Comparison of ENCODE assay signal across 8 cellular contexts in genomic region chr20:36606171-36607116, GRCh38. TPM values are rescaled to one million over a fixed set of nuclear protein-coding genes. Genes with fewer than 3 reads are reported as not detected.
DNase-seq lines count a peak whose midpoint lies in the region; ATAC-seq and TF ChIP-seq lines count a peak whose summit lies in the region.

No MANE protein-coding gene starts in this region.

- no peak for TF ChIP-seq POLR2A in HCT116 (IDR thresholded peaks at IDR 0.05; ENCODE audit: borderline replicate concordance, extremely low read depth, insufficient read depth, insufficient read length)

- no peaks in the 10 kb centered on the region for H3K27me3 Mint-ChIP-seq in T-helper 1 cell treated with Interleukin-12 subunit alpha and Interleukin-12 subunit beta and Interleukin-4 antibody, amounts not matched to agents 30 μg/mL and 1 μg/mL, for 36 hours (ENCODE audit: low read depth)

- H3K79me2 ChIP-seq in HCT116 (ENCODE audit: insufficient read depth, low read length): peaks cover 45% of the 10 kb centered on the region

- peak overlapping the region; percentile 88 for H3K9ac ChIP-seq in HCT116 (ENCODE audit: low read length)

- TF ChIP-seq CTCF in A673 (conservative IDR thresholded peaks at IDR 0.05; ENCODE audit: low read depth, low read length): no peak
- TF ChIP-seq CTCF in HCT116 (IDR thresholded peaks at IDR 0.05 in 2 of 3, conservative IDR thresholded peaks at IDR 0.05 in 1 of 3; ENCODE audit: borderline replicate concordance in 1 of 3, insufficient read depth in 1 of 3, low read depth in 2 of 3, low read length in 2 of 3): no peak
- no peak for TF ChIP-seq CTCF in epithelial cell of proximal tubule (conservative IDR thresholded peaks at IDR 0.05; ENCODE audit: low read depth, low read length)
- TF ChIP-seq CTCF in neutrophil (IDR thresholded peaks at IDR 0.05): no peak

- CTCF ChIA-PET in A673 (lab: Charles Lee) (interaction anchor here (0.6 to 0.7 kb wide), 5 partner anchors 9 to 991 kb away, joined by 3 to 6 read pairs (median 3); partner anchors contain the start of genes SPAG4 and TGIF2), HCT116 (lab: Charles Lee) (interaction anchor here (0.6 to 2.0 kb wide), 20 partner anchors 8 to 333 kb away, joined by 3 to 12 read pairs (median 4); partner anchors contain the start of genes DSN1, MYL9 and TGIF2)

- H3K36me3 ChIP-seq in A673 (ENCODE audit: insufficient read depth, low read length, poor library complexity, severe bottlenecking): peaks cover 36% of the 10 kb centered on the region
- peaks cover 16 to 35% of the 10 kb centered on the region in 2 experiments for H3K36me3 ChIP-seq in HCT116 (ENCODE audit: control insufficient read depth in 1 of 2, insufficient read depth in 2 of 2, low read length in 2 of 2)
- H3K36me3 ChIP-seq in neutrophil: peaks cover 39% of the 10 kb centered on the region

- intact Hi-C loops in A673 (cut with micrococcal nuclease; ENCODE audit: unreplicated experiment): no loop called here
- intact Hi-C loops in HCT116 (cut with micrococcal nuclease): loop anchor here (10.0 kb wide), 1 partner anchor 132 kb away; no protein-coding TSS in a partner anchor

- POLR2A ChIA-PET in A673 (lab: Charles Lee; ENCODE audit: low non-redundant PET) (no interaction called here), HCT116 (lab: Charles Lee) (interaction anchor here (0.8 to 2.5 kb wide), 4 partner anchors 10 to 35 kb away, joined by 3 to 13 read pairs (median 4); no protein-coding TSS in a partner anchor)

- no peak for TF ChIP-seq RAD21 in HCT116 (IDR thresholded peaks at IDR 0.05; ENCODE audit: low read depth)

- DNase-seq in A673 (ENCODE audit: low spot score) (peak; percentile 49), HCT116 (ENCODE audit: low read depth, low spot score) (no peak), epithelial cell of proximal tubule (ENCODE audit: low read depth) (no peak), iPS-NIHi7 (ENCODE audit: extremely low spot score) (no peak), pons (ENCODE audit: low spot score) (no peak)

- no peaks in the 10 kb centered on the region; the same call in 1 of the 2 replicates for H4K20me1 ChIP-seq in HCT116 (ENCODE audit: insufficient read depth)

- H2AFZ ChIP-seq in HCT116 (ENCODE audit: low read depth, low read length, poor library complexity, severe bottlenecking): no peak overlapping the region

- H3K27me3 ChIP-seq in A673 (replicated peaks; ENCODE audit: insufficient read depth, low read depth, low read length, poor library complexity) (no peaks in the 10 kb centered on the region), HCT116 (ENCODE audit: insufficient read depth, low read length) (no peaks in the 10 kb centered on the region), neutrophil (no peaks in the 10 kb centered on the region)

- H3K9me3 Mint-ChIP-seq in T-helper 1 cell treated with Interleukin-12 subunit alpha and Interleukin-12 subunit beta and Interleukin-4 antibody, amounts not matched to agents 30 μg/mL and 1 μg/mL, for 36 hours: no peaks in the 10 kb centered on the region

- H3K4me1 Mint-ChIP-seq in T-helper 1 cell treated with Interleukin-12 subunit alpha and Interleukin-12 subunit beta and Interleukin-4 antibody, amounts not matched to agents 30 μg/mL and 1 μg/mL, for 36 hours (ENCODE audit: low read depth): peaks cover 23% of the 10 kb centered on the region

- H3K27ac ChIP-seq in A673 (ENCODE audit: low read depth, low read length, poor library complexity, severe bottlenecking): peak overlapping the region; percentile 95
- H3K27ac ChIP-seq in HCT116 (ENCODE audit: low read depth, low read length): peak overlapping the region; percentile 88
- H3K27ac ChIP-seq in neutrophil: peak overlapping the region; percentile 94

- H3K4me3 ChIP-seq in A673 (ENCODE audit: low read depth, low read length, poor library complexity, severe bottlenecking) (peak overlapping the region; percentile 95), HCT116 (replicated peaks in 1 of 2; ENCODE audit: low read depth in 1 of 2, low read length in 2 of 2) (peak overlapping the region; percentile 76 to 100), epithelial cell of proximal tubule (ENCODE audit: low read depth, low read length) (peak overlapping the region; percentile 99), neutrophil (ENCODE audit: low read depth in 1 of 2, low read length in 1 of 2) (peak overlapping the region; percentile 92 to 98)

- H3K9me3 ChIP-seq in A673 (ENCODE audit: low read depth, low read length, poor library complexity, severe bottlenecking) (no peaks in the 10 kb centered on the region), HCT116 (ENCODE audit: control insufficient read depth in 1 of 2, insufficient read depth in 1 of 2, low read depth in 1 of 2, low read length in 2 of 2) (no peaks in the 10 kb centered on the region), neutrophil (no peaks in the 10 kb centered on the region)

- ATAC-seq in HCT116 (no peak), HG03469 (IDR thresholded peaks at IDR 0.05; ENCODE audit: unreplicated experiment) (no peak)

- peaks cover 27% of the 10 kb centered on the region for H3K36me3 Mint-ChIP-seq in T-helper 1 cell treated with Interleukin-12 subunit alpha and Interleukin-12 subunit beta and Interleukin-4 antibody, amounts not matched to agents 30 μg/mL and 1 μg/mL, for 36 hours (ENCODE audit: low read depth)

- BruUV-seq in A673 (replicated peaks; lab: Mats Ljungman, UMichigan) (TSS peak; percentile 49), HCT116 (replicated peaks; lab: Mats Ljungman, UMichigan) (TSS peak; percentile 63)

- no peaks in the 10 kb centered on the region for H3K9me2 ChIP-seq in HCT116 (ENCODE audit: insufficient read depth)

- peak overlapping the region; percentile 93 for H3K4me2 ChIP-seq in HCT116 (ENCODE audit: low read length)

- RAD21 ChIA-PET in HCT116 (lab: Charles Lee; ENCODE audit: low non-redundant PET in 1 of 2, low total read pairs in 2 of 2, uncharacterized antibody in 2 of 2, unreplicated experiment in 2 of 2): interaction anchor here (0.6 to 0.9 kb wide), 2 partner anchors 12 to 22 kb away, joined by 3 read pairs; no protein-coding TSS in a partner anchor

- peaks cover 10% of the 10 kb centered on the region for H3K4me1 ChIP-seq in A673 (ENCODE audit: insufficient read depth, low read length, poor library complexity, severe bottlenecking)
- peaks cover 23 to 30% of the 10 kb centered on the region in 2 experiments for H3K4me1 ChIP-seq in HCT116 (ENCODE audit: control insufficient read depth in 1 of 2, insufficient read depth in 2 of 2, low read length in 2 of 2)
- H3K4me1 ChIP-seq in neutrophil (ENCODE audit: control insufficient read depth in 1 of 2, insufficient read depth in 1 of 2, low read depth in 1 of 2, low read length in 1 of 2): peaks cover 29 to 39% of the 10 kb centered on the region in 2 experiments

- H3K27ac Mint-ChIP-seq in T-helper 1 cell treated with Interleukin-12 subunit alpha and Interleukin-12 subunit beta and Interleukin-4 antibody, amounts not matched to agents 30 μg/mL and 1 μg/mL, for 36 hours: peak overlapping the region; percentile 94

- H3K4me3 Mint-ChIP-seq in T-helper 1 cell treated with Interleukin-12 subunit alpha and Interleukin-12 subunit beta and Interleukin-4 antibody, amounts not matched to agents 30 μg/mL and 1 μg/mL, for 36 hours: peak overlapping the region; percentile 97

TF ChIP-seq in HCT116, 20 proteins besides CTCF, POLR2A, EP300 and RAD21:
- TF ChIP-seq FOSL1 (IDR thresholded peaks at IDR 0.05; ENCODE audit: low read depth) (no peak), TCF7L2 (IDR thresholded peaks at IDR 0.05; ENCODE audit: borderline replicate concordance, extremely low read depth, insufficient read depth, insufficient read length) (no peak), MAX (IDR thresholded peaks at IDR 0.05) (no peak), ZFX (IDR thresholded peaks at IDR 0.05) (peak; percentile 3; the same call in 1 of the 2 replicates), ZNF274 (IDR thresholded peaks at IDR 0.05; ENCODE audit: low read depth, low read length) (no peak)
- TF ChIP-seq, protein P1, sequence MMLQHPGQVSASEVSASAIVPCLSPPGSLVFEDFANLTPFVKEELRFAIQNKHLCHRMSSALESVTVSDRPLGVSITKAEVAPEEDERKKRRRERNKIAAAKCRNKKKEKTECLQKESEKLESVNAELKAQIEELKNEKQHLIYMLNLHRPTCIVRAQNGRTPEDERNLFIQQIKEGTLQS (IDR thresholded peaks at IDR 0.05): no peak

RNA-seq across cellular contexts. Expression of gene RAB5IF, which starts 0.9 kb away (rescaled TPM):
- total RNA-seq in A673 (2021) (124 and 150 TPM in 2 replicates), HCT116 (2021; ENCODE audit: unreplicated experiment) (82.9 TPM), epithelial cell of proximal tubule (142 and 190 TPM in 2 replicates)
- 44.8 and 57.4 TPM in 2 replicates for polyA plus RNA-seq in HCT116 (2012)

RNA-seq across cellular contexts. Expression of gene TGIF2, which starts 33.0 kb away (rescaled TPM):
- total RNA-seq in A673 (2021) (54.9 and 59.0 TPM in 2 replicates), HCT116 (2021; ENCODE audit: unreplicated experiment) (17.1 TPM), epithelial cell of proximal tubule (13.4 and 22.0 TPM in 2 replicates)
- polyA plus RNA-seq in HCT116 (2012): 6.0 and 7.9 TPM in 2 replicates

RNA-seq across cellular contexts. Expression of gene SLA2, which starts 39.6 kb away (rescaled TPM):
- total RNA-seq in A673 (2021): 0.13 TPM in 1 of 2 replicates, not detected in the other
- total RNA-seq in HCT116 (2021; ENCODE audit: unreplicated experiment): 0.12 TPM
- 0.04 and 0.09 TPM in 2 replicates for polyA plus RNA-seq in HCT116 (2012)
- not detected in 2 replicates for total RNA-seq in epithelial cell of proximal tubule
